Comparison of ENCODE assay signal across 1 cellular context in the genomic region with DNA sequence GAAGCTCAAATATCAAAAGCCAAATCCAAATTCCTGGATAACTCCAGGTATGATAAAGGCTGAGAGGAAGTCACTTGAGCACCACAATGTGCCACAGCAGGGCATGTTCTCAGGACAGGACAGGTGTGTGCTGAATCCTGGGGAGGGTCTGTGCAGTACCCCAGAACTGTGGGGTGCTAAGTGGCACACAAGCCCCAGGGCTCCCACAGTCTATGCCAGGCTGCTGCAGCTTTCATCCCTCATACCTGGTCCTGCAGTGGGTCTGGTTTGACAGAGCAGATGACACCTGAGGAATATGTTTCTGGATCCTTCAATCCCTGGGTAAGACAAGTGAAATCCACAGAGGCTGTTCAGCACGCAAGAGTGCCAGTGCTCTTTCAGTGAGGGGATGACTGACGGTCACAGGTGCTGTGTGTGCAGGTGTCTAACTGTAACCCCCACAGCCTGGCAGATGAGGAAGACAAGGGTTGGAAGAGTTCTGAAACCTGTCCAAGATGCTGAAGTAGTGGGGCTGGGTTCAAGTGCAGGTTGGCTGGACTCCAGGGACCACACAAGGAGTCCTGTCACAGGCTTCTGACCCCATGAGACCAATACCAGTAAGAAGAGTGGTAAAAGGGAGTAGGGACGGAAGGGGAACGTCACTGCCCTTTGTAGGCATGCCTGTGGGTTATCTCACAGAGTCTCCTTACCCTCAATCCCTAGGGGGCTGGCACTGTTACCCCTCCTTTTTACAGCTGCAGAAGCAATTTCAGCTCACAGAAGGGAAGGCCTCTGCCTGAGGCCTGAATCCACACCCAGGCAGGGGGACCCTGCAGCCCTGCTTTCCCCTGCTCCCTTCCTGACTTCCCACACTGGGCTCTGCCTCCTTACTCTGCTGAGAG.
A peak's percentile ranks its signal among the peaks of the same experiment; 100 is the strongest.
TF ChIP-seq lines count a peak whose summit lies in the region.

No MANE protein-coding gene starts in this region.

TF ChIP-seq in K562, 482 proteins besides CTCF, POLR2A, EP300 and RAD21 (continued from another document):
- TF ChIP-seq, protein P1, sequence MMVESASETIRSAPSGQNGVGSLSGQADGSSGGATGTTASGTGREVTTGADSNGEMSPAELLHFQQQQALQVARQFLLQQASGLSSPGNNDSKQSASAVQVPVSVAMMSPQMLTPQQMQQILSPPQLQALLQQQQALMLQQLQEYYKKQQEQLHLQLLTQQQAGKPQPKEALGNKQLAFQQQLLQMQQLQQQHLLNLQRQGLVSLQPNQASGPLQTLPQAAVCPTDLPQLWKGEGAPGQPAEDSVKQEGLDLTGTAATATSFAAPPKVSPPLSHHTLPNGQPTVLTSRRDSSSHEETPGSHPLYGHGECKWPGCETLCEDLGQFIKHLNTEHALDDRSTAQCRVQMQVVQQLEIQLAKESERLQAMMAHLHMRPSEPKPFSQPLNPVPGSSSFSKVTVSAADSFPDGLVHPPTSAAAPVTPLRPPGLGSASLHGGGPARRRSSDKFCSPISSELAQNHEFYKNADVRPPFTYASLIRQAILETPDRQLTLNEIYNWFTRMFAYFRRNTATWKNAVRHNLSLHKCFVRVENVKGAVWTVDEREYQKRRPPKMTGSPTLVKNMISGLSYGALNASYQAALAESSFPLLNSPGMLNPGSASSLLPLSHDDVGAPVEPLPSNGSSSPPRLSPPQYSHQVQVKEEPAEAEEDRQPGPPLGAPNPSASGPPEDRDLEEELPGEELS (CRISPR knock-in tag; IDR thresholded peaks at IDR 0.05; ENCODE audit: borderline replicate concordance) = peak; percentile 56; the same call in 1 of the 2 replicates
- TF ChIP-seq HDAC6 (IDR thresholded peaks at IDR 0.05; ENCODE audit: low read depth, low read length) (0 out of 2 replicates have a peak, but pooled peaks have one; percentile 20), E2F3 (CRISPR knock-in tag; IDR thresholded peaks at IDR 0.05) (no peak), SMARCA5 (IDR thresholded peaks at IDR 0.05) (no peak), GABPB1 (CRISPR knock-in tag; IDR thresholded peaks at IDR 0.05) (0 out of 2 replicates have a peak, but pooled peaks have one; percentile 20), CAMTA2 (CRISPR knock-in tag; conservative IDR thresholded peaks at IDR 0.05) (0 out of 2 replicates have a peak, but pooled peaks have one; percentile 11), RBBP5 (IDR thresholded peaks at IDR 0.05; ENCODE audit: borderline replicate concordance, insufficient read depth, low read length, poor library complexity, severe bottlenecking) (no peak), HSF4 (CRISPR knock-in tag; IDR thresholded peaks at IDR 0.05; ENCODE audit: borderline replicate concordance) (no peak), KAT2B (IDR thresholded peaks at IDR 0.05; ENCODE audit: low read depth, low read length) (peak; percentile 17), ZC3H4 (CRISPR knock-in tag; IDR thresholded peaks at IDR 0.05; ENCODE audit: borderline replicate concordance) (peak; percentile 57; the same call in 1 of the 2 replicates), ATF1 (CRISPR knock-in tag; IDR thresholded peaks at IDR 0.05) (0 out of 2 replicates have a peak, but pooled peaks have one; percentile 11), ATF1 (tag; IDR thresholded peaks at IDR 0.05) (no peak), TGIF2 (CRISPR knock-in tag; IDR thresholded peaks at IDR 0.05) (no peak), PHF8 (IDR thresholded peaks at IDR 0.05; ENCODE audit: borderline replicate concordance, low read length) (peak; percentile 12; the same call in 1 of the 2 replicates), HDAC8 (tag; IDR thresholded peaks at IDR 0.05) (peak; percentile 52; the same call in 1 of the 2 replicates), WHSC1 (IDR thresholded peaks at IDR 0.05; ENCODE audit: low read length) (peak; percentile 45), PHB (CRISPR knock-in tag; IDR thresholded peaks at IDR 0.05) (peak; percentile 37; the same call in 1 of the 2 replicates), HEY1 (CRISPR knock-in tag; IDR thresholded peaks at IDR 0.05; ENCODE audit: borderline replicate concordance) (no peak), CHD1 (IDR thresholded peaks at IDR 0.05; ENCODE audit: low read length) (peak; percentile 51)
- TF ChIP-seq, protein P2, sequence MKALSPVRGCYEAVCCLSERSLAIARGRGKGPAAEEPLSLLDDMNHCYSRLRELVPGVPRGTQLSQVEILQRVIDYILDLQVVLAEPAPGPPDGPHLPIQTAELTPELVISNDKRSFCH (CRISPR knock-in tag; IDR thresholded peaks at IDR 0.05) = no peak
- TF ChIP-seq, protein P2 (tag; IDR thresholded peaks at IDR 0.05) = 0 out of 2 replicates have a peak, but pooled peaks have one; percentile 20
- TF ChIP-seq, protein P3, sequence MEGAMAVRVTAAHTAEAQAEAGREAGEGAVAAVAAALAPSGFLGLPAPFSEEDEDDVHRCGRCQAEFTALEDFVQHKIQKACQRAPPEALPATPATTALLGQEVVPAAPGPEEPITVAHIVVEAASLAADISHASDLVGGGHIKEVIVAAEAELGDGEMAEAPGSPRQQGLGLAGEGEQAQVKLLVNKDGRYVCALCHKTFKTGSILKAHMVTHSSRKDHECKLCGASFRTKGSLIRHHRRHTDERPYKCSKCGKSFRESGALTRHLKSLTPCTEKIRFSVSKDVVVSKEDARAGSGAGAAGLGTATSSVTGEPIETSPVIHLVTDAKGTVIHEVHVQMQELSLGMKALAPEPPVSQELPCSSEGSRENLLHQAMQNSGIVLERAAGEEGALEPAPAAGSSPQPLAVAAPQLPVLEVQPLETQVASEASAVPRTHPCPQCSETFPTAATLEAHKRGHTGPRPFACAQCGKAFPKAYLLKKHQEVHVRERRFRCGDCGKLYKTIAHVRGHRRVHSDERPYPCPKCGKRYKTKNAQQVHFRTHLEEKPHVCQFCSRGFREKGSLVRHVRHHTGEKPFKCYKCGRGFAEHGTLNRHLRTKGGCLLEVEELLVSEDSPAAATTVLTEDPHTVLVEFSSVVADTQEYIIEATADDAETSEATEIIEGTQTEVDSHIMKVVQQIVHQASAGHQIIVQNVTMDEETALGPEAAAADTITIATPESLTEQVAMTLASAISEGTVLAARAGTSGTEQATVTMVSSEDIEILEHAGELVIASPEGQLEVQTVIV (CRISPR knock-in tag; IDR thresholded peaks at IDR 0.05; ENCODE audit: borderline replicate concordance) = no peak
- TF ChIP-seq, protein P4, sequence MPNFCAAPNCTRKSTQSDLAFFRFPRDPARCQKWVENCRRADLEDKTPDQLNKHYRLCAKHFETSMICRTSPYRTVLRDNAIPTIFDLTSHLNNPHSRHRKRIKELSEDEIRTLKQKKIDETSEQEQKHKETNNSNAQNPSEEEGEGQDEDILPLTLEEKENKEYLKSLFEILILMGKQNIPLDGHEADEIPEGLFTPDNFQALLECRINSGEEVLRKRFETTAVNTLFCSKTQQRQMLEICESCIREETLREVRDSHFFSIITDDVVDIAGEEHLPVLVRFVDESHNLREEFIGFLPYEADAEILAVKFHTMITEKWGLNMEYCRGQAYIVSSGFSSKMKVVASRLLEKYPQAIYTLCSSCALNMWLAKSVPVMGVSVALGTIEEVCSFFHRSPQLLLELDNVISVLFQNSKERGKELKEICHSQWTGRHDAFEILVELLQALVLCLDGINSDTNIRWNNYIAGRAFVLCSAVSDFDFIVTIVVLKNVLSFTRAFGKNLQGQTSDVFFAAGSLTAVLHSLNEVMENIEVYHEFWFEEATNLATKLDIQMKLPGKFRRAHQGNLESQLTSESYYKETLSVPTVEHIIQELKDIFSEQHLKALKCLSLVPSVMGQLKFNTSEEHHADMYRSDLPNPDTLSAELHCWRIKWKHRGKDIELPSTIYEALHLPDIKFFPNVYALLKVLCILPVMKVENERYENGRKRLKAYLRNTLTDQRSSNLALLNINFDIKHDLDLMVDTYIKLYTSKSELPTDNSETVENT (CRISPR knock-in tag; IDR thresholded peaks at IDR 0.05) = 0 out of 2 replicates have a peak, but pooled peaks have one; percentile 39
- TF ChIP-seq, protein P5, sequence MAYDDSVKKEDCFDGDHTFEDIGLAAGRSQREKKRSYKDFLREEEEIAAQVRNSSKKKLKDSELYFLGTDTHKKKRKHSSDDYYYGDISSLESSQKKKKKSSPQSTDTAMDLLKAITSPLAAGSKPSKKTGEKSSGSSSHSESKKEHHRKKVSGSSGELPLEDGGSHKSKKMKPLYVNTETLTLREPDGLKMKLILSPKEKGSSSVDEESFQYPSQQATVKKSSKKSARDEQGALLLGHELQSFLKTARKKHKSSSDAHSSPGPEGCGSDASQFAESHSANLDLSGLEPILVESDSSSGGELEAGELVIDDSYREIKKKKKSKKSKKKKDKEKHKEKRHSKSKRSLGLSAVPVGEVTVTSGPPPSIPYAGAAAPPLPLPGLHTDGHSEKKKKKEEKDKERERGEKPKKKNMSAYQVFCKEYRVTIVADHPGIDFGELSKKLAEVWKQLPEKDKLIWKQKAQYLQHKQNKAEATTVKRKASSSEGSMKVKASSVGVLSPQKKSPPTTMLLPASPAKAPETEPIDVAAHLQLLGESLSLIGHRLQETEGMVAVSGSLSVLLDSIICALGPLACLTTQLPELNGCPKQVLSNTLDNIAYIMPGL (CRISPR knock-in tag; IDR thresholded peaks at IDR 0.05) = 0 out of 2 replicates have a peak, but pooled peaks have one; percentile 41
- TF ChIP-seq, protein P6, sequence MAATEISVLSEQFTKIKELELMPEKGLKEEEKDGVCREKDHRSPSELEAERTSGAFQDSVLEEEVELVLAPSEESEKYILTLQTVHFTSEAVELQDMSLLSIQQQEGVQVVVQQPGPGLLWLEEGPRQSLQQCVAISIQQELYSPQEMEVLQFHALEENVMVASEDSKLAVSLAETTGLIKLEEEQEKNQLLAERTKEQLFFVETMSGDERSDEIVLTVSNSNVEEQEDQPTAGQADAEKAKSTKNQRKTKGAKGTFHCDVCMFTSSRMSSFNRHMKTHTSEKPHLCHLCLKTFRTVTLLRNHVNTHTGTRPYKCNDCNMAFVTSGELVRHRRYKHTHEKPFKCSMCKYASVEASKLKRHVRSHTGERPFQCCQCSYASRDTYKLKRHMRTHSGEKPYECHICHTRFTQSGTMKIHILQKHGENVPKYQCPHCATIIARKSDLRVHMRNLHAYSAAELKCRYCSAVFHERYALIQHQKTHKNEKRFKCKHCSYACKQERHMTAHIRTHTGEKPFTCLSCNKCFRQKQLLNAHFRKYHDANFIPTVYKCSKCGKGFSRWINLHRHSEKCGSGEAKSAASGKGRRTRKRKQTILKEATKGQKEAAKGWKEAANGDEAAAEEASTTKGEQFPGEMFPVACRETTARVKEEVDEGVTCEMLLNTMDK (IDR thresholded peaks at IDR 0.05; ENCODE audit: borderline replicate concordance, insufficient read depth, low read depth, low read length, poor library complexity, severe bottlenecking) = no peak
- TF ChIP-seq, protein P7, sequence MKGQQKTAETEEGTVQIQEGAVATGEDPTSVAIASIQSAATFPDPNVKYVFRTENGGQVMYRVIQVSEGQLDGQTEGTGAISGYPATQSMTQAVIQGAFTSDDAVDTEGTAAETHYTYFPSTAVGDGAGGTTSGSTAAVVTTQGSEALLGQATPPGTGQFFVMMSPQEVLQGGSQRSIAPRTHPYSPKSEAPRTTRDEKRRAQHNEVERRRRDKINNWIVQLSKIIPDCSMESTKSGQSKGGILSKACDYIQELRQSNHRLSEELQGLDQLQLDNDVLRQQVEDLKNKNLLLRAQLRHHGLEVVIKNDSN (CRISPR knock-in tag; IDR thresholded peaks at IDR 0.05) = 0 out of 2 replicates have a peak, but pooled peaks have one; percentile 8
